In genomic region chr7:107194051-107194450, GRCh38 we compare ENCODE assay signal across 18 cellular contexts. TPM values are rescaled to one million over a fixed set of nuclear protein-coding genes. Genes with fewer than 3 reads are reported as not detected.
DNase-seq lines count a peak whose midpoint lies in the region; ATAC-seq and TF ChIP-seq lines count a peak whose summit lies in the region.
"Had no signal": no experiment of that assay in that cellular context is flagged by ENCODE, and none has a peak within 500 bp of the region (broad histone marks: within the 10 kb centered on the region; RNA-seq: fewer than 3 reads in every experiment).

No MANE protein-coding gene starts in this region.

- no peaks in the 10 kb centered on the region for H3K9me3 ChIP-seq in Panc1 (ENCODE audit: control insufficient read depth, insufficient read depth, low read depth, low read length)
- H3K9me3 ChIP-seq: ovary, testis had no signal

- DNase-seq in natural killer cell, result no peak
- DNase-seq in natural killer cell treated with Interleukin-12 subunit alpha and Interleukin-12 subunit beta and Interleukin-15 and Interleukin-18, amount 100 ng/mL, for 72 hours (ENCODE audit: low spot score), result no peak
- DNase-seq in Panc1 (ENCODE audit: low read depth, low spot score), result no peak
- DNase-seq in choroid plexus epithelial cell (ENCODE audit: low read depth), result peak; percentile 20
- no peak for DNase-seq in iPS-NIHi11 (ENCODE audit: low spot score)
- no peak for DNase-seq in GOT3 (lab: John Stamatoyannopoulos, UW)
- DNase-seq in superior temporal gyrus (ENCODE audit: extremely low spot score), result no peak
- DNase-seq: activated gamma-delta T cell treated with Interleukin-2 at 50 U/mL for 16 hours; effector memory CD4-positive, alpha-beta T cell; GF-D8; left colon; NCI-H2029; NCI-H526 treated with DMSO at 0.1 percent for 48 hours; ovary; stimulated activated CD4-positive, alpha-beta T cell treated with anti-CD3 and anti-CD28 coated beads, Interleukin-4, amount 100 ng/mL, for 1 hour; testis had no signal

- CTCF ChIA-PET in Panc1 (lab: Charles Lee), result no interaction called here

- TF ChIP-seq CTCF in natural killer cell (IDR thresholded peaks at IDR 0.05) (no peak), Panc1 (IDR thresholded peaks at IDR 0.05) (peak; percentile 6; the same call in 1 of the 2 replicates), choroid plexus epithelial cell (conservative IDR thresholded peaks at IDR 0.05; ENCODE audit: low read depth, low read length) (peak; percentile 16)

- peaks cover 16% of the 10 kb centered on the region for H3K36me3 ChIP-seq in Panc1 (ENCODE audit: control insufficient read depth, insufficient read depth, low read length)

- no peaks in the 10 kb centered on the region for H3K4me1 ChIP-seq in Panc1 (ENCODE audit: control insufficient read depth, insufficient read depth, low read length)
- H3K4me1 ChIP-seq: testis had no signal

- H3K27me3 Mint-ChIP-seq in natural killer cell (ENCODE audit: low read depth in 2 of 2), result no peaks in the 10 kb centered on the region
- H3K27me3 Mint-ChIP-seq in natural killer cell treated with Interleukin-12 subunit alpha and Interleukin-12 subunit beta and Interleukin-15 and Interleukin-18, amount 100 ng/mL, for 72 hours, result no peaks in the 10 kb centered on the region
- H3K27me3 Mint-ChIP-seq in stimulated activated memory B cell treated with anti-CD40 and anti-IgM and Interleukin-4, amounts not matched to agents 10 μg/mL and 1 μg/mL and 100 μg/mL, for 72 hours, result no peaks in the 10 kb centered on the region

- no peak for ATAC-seq in natural killer cell
- no peak for ATAC-seq in natural killer cell treated with Interleukin-12 subunit alpha and Interleukin-12 subunit beta and Interleukin-15 and Interleukin-18, amount 100 ng/mL, for 72 hours
- no peak for ATAC-seq in Panc1
- ATAC-seq in stimulated activated memory B cell treated with anti-CD40 and anti-IgM and Interleukin-4, amounts not matched to agents 10 μg/mL and 1 μg/mL and 100 μg/mL, for 72 hours, result no peak
- ATAC-seq: HCT116, left colon had no signal

- H3K9me3 Mint-ChIP-seq in natural killer cell, result no peaks in the 10 kb centered on the region
- no peaks in the 10 kb centered on the region for H3K9me3 Mint-ChIP-seq in natural killer cell treated with Interleukin-12 subunit alpha and Interleukin-12 subunit beta and Interleukin-15 and Interleukin-18, amount 100 ng/mL, for 72 hours
- H3K9me3 Mint-ChIP-seq in stimulated activated memory B cell treated with anti-CD40 and anti-IgM and Interleukin-4, amounts not matched to agents 10 μg/mL and 1 μg/mL and 100 μg/mL, for 72 hours, result no peaks in the 10 kb centered on the region

- H3K27ac ChIP-seq in Panc1 (ENCODE audit: low read length), result no peak overlapping the region
- H3K27ac ChIP-seq: ovary, testis had no signal

- H3K4me3 ChIP-seq in Panc1 (ENCODE audit: low read depth in 2 of 2, low read length in 2 of 2) (no peak overlapping the region), choroid plexus epithelial cell (ENCODE audit: low read depth, low read length) (no peak overlapping the region)
- H3K4me3 ChIP-seq: ovary, testis had no signal

- POLR2A ChIA-PET in Panc1 (lab: Charles Lee), result interaction anchor here (0.6 kb wide), 1 partner anchor 263 kb away, joined by 10 read pairs; no protein-coding TSS in a partner anchor

- no peak overlapping the region for H3K4me3 Mint-ChIP-seq in natural killer cell
- no peak overlapping the region for H3K4me3 Mint-ChIP-seq in natural killer cell treated with Interleukin-12 subunit alpha and Interleukin-12 subunit beta and Interleukin-15 and Interleukin-18, amount 100 ng/mL, for 72 hours
- H3K4me3 Mint-ChIP-seq in stimulated activated memory B cell treated with anti-CD40 and anti-IgM and Interleukin-4, amounts not matched to agents 10 μg/mL and 1 μg/mL and 100 μg/mL, for 72 hours, result no peak overlapping the region

- H3K36me3 Mint-ChIP-seq in natural killer cell, result peaks cover 23% of the 10 kb centered on the region
- H3K36me3 Mint-ChIP-seq in natural killer cell treated with Interleukin-12 subunit alpha and Interleukin-12 subunit beta and Interleukin-15 and Interleukin-18, amount 100 ng/mL, for 72 hours, result peaks cover 2% of the 10 kb centered on the region
- H3K36me3 Mint-ChIP-seq in stimulated activated memory B cell treated with anti-CD40 and anti-IgM and Interleukin-4, amounts not matched to agents 10 μg/mL and 1 μg/mL and 100 μg/mL, for 72 hours, result peaks cover 40% of the 10 kb centered on the region

- H3K27me3 ChIP-seq in Panc1 (ENCODE audit: control insufficient read depth, insufficient read depth, low read length), result no peaks in the 10 kb centered on the region
- H3K27me3 ChIP-seq: ovary, testis had no signal

- in situ Hi-C loops in Panc1 (cut with HindIII; ENCODE audit: low pct_unique_long_range_greater_than_20kb, low sequenced_read_pairs), result no loop called here

- BruUV-seq in Panc1 (replicated peaks; lab: Mats Ljungman, UMichigan), result no TSS peak

- intact Hi-C loops in natural killer cell (cut with micrococcal nuclease), result no loop called here
- intact Hi-C loops in Panc1 (cut with micrococcal nuclease; ENCODE audit: unreplicated experiment), result no loop called here

- H3K27ac Mint-ChIP-seq in natural killer cell, result peak overlapping the region; percentile 4 to 44
- peak overlapping the region in 1 of 2 donors; percentile 49 for H3K27ac Mint-ChIP-seq in natural killer cell treated with Interleukin-12 subunit alpha and Interleukin-12 subunit beta and Interleukin-15 and Interleukin-18, amount 100 ng/mL, for 72 hours
- H3K27ac Mint-ChIP-seq in stimulated activated memory B cell treated with anti-CD40 and anti-IgM and Interleukin-4, amounts not matched to agents 10 μg/mL and 1 μg/mL and 100 μg/mL, for 72 hours, result peak overlapping the region; percentile 62

- peaks cover 5 to 11% of the 10 kb centered on the region in 2 donors for H3K4me1 Mint-ChIP-seq in natural killer cell
- no peaks in the 10 kb centered on the region for H3K4me1 Mint-ChIP-seq in natural killer cell treated with Interleukin-12 subunit alpha and Interleukin-12 subunit beta and Interleukin-15 and Interleukin-18, amount 100 ng/mL, for 72 hours (ENCODE audit: low read depth in 2 of 2)
- H3K4me1 Mint-ChIP-seq in stimulated activated memory B cell treated with anti-CD40 and anti-IgM and Interleukin-4, amounts not matched to agents 10 μg/mL and 1 μg/mL and 100 μg/mL, for 72 hours, result no peaks in the 10 kb centered on the region

RNA-seq across cellular contexts. Expression of gene HBP1, which starts 25.2 kb away (rescaled TPM):
- total RNA-seq in natural killer cell (100 to 1,000 TPM; 186 to 249 (median 243) TPM), Panc1 (2021; ENCODE audit: unreplicated experiment) (28.1 TPM)
- total RNA-seq in natural killer cell treated with Interleukin-12 subunit alpha and Interleukin-12 subunit beta and Interleukin-15 and Interleukin-18, amount 100 ng/mL, for 72 hours, result 10 to 100 TPM; 24.3 to 33.7 TPM
- 23.3 TPM for polyA plus RNA-seq in Panc1 (2012; ENCODE audit: insufficient read length)
